In genomic region chr10:57026307-57026706, GRCh38 we compare ENCODE assay signal across 22 cellular contexts.
DNase-seq lines count a peak whose midpoint lies in the region; ATAC-seq lines count a peak whose summit lies in the region.
"Had no signal": no experiment of that assay in that cellular context is flagged by ENCODE, and none has a peak within 500 bp of the region (broad histone marks: within the 10 kb centered on the region; RNA-seq: fewer than 3 reads in every experiment).

No MANE protein-coding gene starts in this region.

- ATAC-seq in Right ventricle myocardium superior (ENCODE audit: poor library complexity) (peak; percentile 62), left ventricle myocardium superior (peak; percentile 64), left cardiac atrium (no peak)
- ATAC-seq: GM12878 had no signal

- intact Hi-C loops in Right ventricle myocardium superior (cut with DNase I) (no loop called here), cardiac septum (cut with DNase I) (no loop called here), left ventricle myocardium superior (cut with micrococcal nuclease) (no loop called here), left cardiac atrium (cut with DNase I) (no loop called here)

- no peak for DNase-seq in Right ventricle myocardium superior
- DNase-seq in cardiac septum (ENCODE audit: low spot score), result no peak
- no peak for DNase-seq in left ventricle myocardium superior
- no peak for DNase-seq in left cardiac atrium
- DNase-seq in NCI-H69 (lab: John Stamatoyannopoulos, UW), result peak; percentile 3
- no peak for DNase-seq in NCI-H524 (lab: John Stamatoyannopoulos, UW)
- DNase-seq: 8988T; ACHN; BE2C; C1 segment of cervical spinal cord; CD4-positive, alpha-beta memory T cell; CD4-positive, CD25-positive, alpha-beta regulatory T cell; CD8-positive, alpha-beta memory T cell; COR-L47; DMS 273 treated with DMSO at 0.1 percent for 48 hours; DMS153; DMS53; DMS79; DND-41; EL; GDM1 had no signal

Comparison
In these comparisons a context has a peak if more than half of its experiments do, and no peak if none do; other contexts are left out.
1. ATAC-seq: peak in Right ventricle myocardium superior (single experiment) and left ventricle myocardium superior (single experiment); none in left cardiac atrium (0 of 2).